ENCODE assay signal across 1 cellular context in genomic region chr13:98476538-98476966, GRCh38.
TF ChIP-seq lines count a peak whose summit lies in the region.

No MANE protein-coding gene starts in this region.

TF ChIP-seq in K562, 482 proteins besides CTCF, POLR2A, EP300 and RAD21 (continued from another document and continues in another):
- TF ChIP-seq RREB1 (CRISPR knock-in tag; IDR thresholded peaks at IDR 0.05): no peak
- TF ChIP-seq THAP7 (CRISPR knock-in tag; IDR thresholded peaks at IDR 0.05): no peak
- no peak for TF ChIP-seq TEAD2 (tag; IDR thresholded peaks at IDR 0.05)
- TF ChIP-seq GABPB1 (CRISPR knock-in tag; IDR thresholded peaks at IDR 0.05): peak; percentile 79
- TF ChIP-seq REST (CRISPR knock-in tag; IDR thresholded peaks at IDR 0.05; ENCODE audit: low read depth): no peak
- TF ChIP-seq NR4A1 (CRISPR knock-in tag; IDR thresholded peaks at IDR 0.05): no peak
- no peak for TF ChIP-seq NR4A1 (tag; IDR thresholded peaks at IDR 0.05)
- no peak for TF ChIP-seq ZNF217 (CRISPR knock-in tag; IDR thresholded peaks at IDR 0.05)
- TF ChIP-seq RHOXF2B (CRISPR knock-in tag; conservative IDR thresholded peaks at IDR 0.05): no peak
- TF ChIP-seq ZNF655 (CRISPR knock-in tag; IDR thresholded peaks at IDR 0.05): no peak
- no peak for TF ChIP-seq ID3 (CRISPR knock-in tag; IDR thresholded peaks at IDR 0.05)
- no peak for TF ChIP-seq ID3 (tag; IDR thresholded peaks at IDR 0.05)
- TF ChIP-seq KDM4B (IDR thresholded peaks at IDR 0.05; ENCODE audit: borderline replicate concordance in 2 of 2, low read depth in 1 of 2): no peak
- TF ChIP-seq ETS2 (tag; IDR thresholded peaks at IDR 0.05; ENCODE audit: borderline replicate concordance, poor library complexity, severe bottlenecking): no peak
- peak in 1 of 2 experiments; percentile 56; a peak in 1 of 4 replicates for TF ChIP-seq RCOR1 (IDR thresholded peaks at IDR 0.05; ENCODE audit: borderline replicate concordance in 1 of 2, low read depth in 2 of 2, low read length in 2 of 2)
- TF ChIP-seq POLR3G (IDR thresholded peaks at IDR 0.05; ENCODE audit: extremely low read depth, insufficient read length, insufficient replicate concordance): no peak
- no peak for TF ChIP-seq ZNF583 (CRISPR knock-in tag; IDR thresholded peaks at IDR 0.05)
- TF ChIP-seq ZNF24 (IDR thresholded peaks at IDR 0.05): no peak
- TF ChIP-seq UBTF (IDR thresholded peaks at IDR 0.05; ENCODE audit: borderline replicate concordance in 1 of 2, low read depth in 2 of 2, low read length in 2 of 2): no peak
- TF ChIP-seq ZNF175 (CRISPR knock-in tag; IDR thresholded peaks at IDR 0.05; ENCODE audit: low read depth): 0 out of 2 replicates have a peak, but pooled peaks have one; percentile 61
- no peak for TF ChIP-seq MEF2A (IDR thresholded peaks at IDR 0.05; ENCODE audit: control insufficient read depth, low read depth, low read length)
- TF ChIP-seq ZKSCAN8 (CRISPR knock-in tag; IDR thresholded peaks at IDR 0.05): no peak
- TF ChIP-seq DMBX1 (CRISPR knock-in tag; IDR thresholded peaks at IDR 0.05; ENCODE audit: borderline replicate concordance): no peak
- TF ChIP-seq RAD51 (IDR thresholded peaks at IDR 0.05; ENCODE audit: borderline replicate concordance, low read depth): no peak
- TF ChIP-seq ZNF740 (CRISPR knock-in tag; IDR thresholded peaks at IDR 0.05): no peak
- no peak for TF ChIP-seq ZNF740 (tag; IDR thresholded peaks at IDR 0.05)
- no peak for TF ChIP-seq TAF15 (IDR thresholded peaks at IDR 0.05; ENCODE audit: low read depth, low read length)
- no peak for TF ChIP-seq ZBED1 (IDR thresholded peaks at IDR 0.05)
- TF ChIP-seq NFRKB (IDR thresholded peaks at IDR 0.05; ENCODE audit: low read depth): no peak
- TF ChIP-seq MAFK (IDR thresholded peaks at IDR 0.05; ENCODE audit: low read length): no peak
- no peak for TF ChIP-seq NFE2L1 (tag; IDR thresholded peaks at IDR 0.05; ENCODE audit: borderline replicate concordance, low read depth)
- no peak for TF ChIP-seq NCOA1 (IDR thresholded peaks at IDR 0.05; ENCODE audit: low read depth)
- no peak for TF ChIP-seq CUX1 (CRISPR knock-in tag; IDR thresholded peaks at IDR 0.05)
- no peak for TF ChIP-seq CCAR2 (IDR thresholded peaks at IDR 0.05; ENCODE audit: low read depth, low read length)
- TF ChIP-seq BRF1 (IDR thresholded peaks at IDR 0.05; ENCODE audit: borderline replicate concordance, extremely low read depth, insufficient read length): no peak
- no peak for TF ChIP-seq NELFE (IDR thresholded peaks at IDR 0.05; ENCODE audit: insufficient read depth, insufficient read length)
- TF ChIP-seq NR1H2 (CRISPR knock-in tag; IDR thresholded peaks at IDR 0.05): no peak
- TF ChIP-seq PHF8 (IDR thresholded peaks at IDR 0.05; ENCODE audit: borderline replicate concordance, low read length): no peak
- no peak for TF ChIP-seq TGIF2 (CRISPR knock-in tag; IDR thresholded peaks at IDR 0.05)
- no peak for TF ChIP-seq ZNF785 (CRISPR knock-in tag; IDR thresholded peaks at IDR 0.05)
- no peak for TF ChIP-seq ZNF57 (CRISPR knock-in tag; IDR thresholded peaks at IDR 0.05)
- TF ChIP-seq NCOR1 (IDR thresholded peaks at IDR 0.05): no peak
- TF ChIP-seq OTX1 (CRISPR knock-in tag; IDR thresholded peaks at IDR 0.05): no peak
- TF ChIP-seq SP1 (CRISPR knock-in tag; IDR thresholded peaks at IDR 0.05): no peak
